Comparison of ENCODE assay signal across 7 cellular contexts in genomic region chr14:52729585-52729924, GRCh38. TPM values are rescaled to one million over a fixed set of nuclear protein-coding genes. Genes with fewer than 3 reads are reported as not detected.
A peak's percentile ranks its signal among the peaks of the same experiment; 100 is the strongest.
DNase-seq lines count a peak whose midpoint lies in the region; ATAC-seq and TF ChIP-seq lines count a peak whose summit lies in the region.

No MANE protein-coding gene starts in this region.

- TF ChIP-seq CTCF in HCT116 (IDR thresholded peaks at IDR 0.05 in 2 of 3, conservative IDR thresholded peaks at IDR 0.05 in 1 of 3; ENCODE audit: borderline replicate concordance in 1 of 3, insufficient read depth in 1 of 3, low read depth in 2 of 3, low read length in 2 of 3) (no peak), gastroesophageal sphincter (IDR thresholded peaks at IDR 0.05) (no peak)

- RAD21 ChIA-PET in HCT116 (lab: Charles Lee; ENCODE audit: low non-redundant PET in 1 of 2, low total read pairs in 2 of 2, uncharacterized antibody in 2 of 2, unreplicated experiment in 2 of 2): interaction anchor here in 1 of 2 experiments (0.7 kb wide), 1 partner anchor 177 kb away, joined by 7 read pairs; the partner anchor contains the start of gene GPR137C

- 3 to 13% methylated on average over 4 to 6 of the region's 8 CpGs for WGBS in gastroesophageal sphincter (ENCODE audit: low coverage in 1 of 2), 2 donors

- no peaks in the 10 kb centered on the region for H3K27me3 Mint-ChIP-seq in activated CD4-positive, alpha-beta memory T cell treated with anti-CD3 and anti-CD28 coated beads, Interleukin-2, amount 10 ng/mL, durations not matched to agents 7 days and 5 days

- TF ChIP-seq RAD21 in HCT116 (IDR thresholded peaks at IDR 0.05; ENCODE audit: low read depth): no peak

- peak overlapping the region; percentile 95 for H3K4me3 Mint-ChIP-seq in activated CD4-positive, alpha-beta memory T cell treated with anti-CD3 and anti-CD28 coated beads, Interleukin-2, amount 10 ng/mL, durations not matched to agents 7 days and 5 days
- H3K4me3 Mint-ChIP-seq in stimulated activated effector memory CD8-positive, alpha-beta T cell treated with anti-CD3 and anti-CD28 coated beads, Interleukin-12 subunit alpha, Interleukin-12 subunit beta, amount 100 ng/mL, for 72 hours: peak overlapping the region; percentile 91

- no peak for ATAC-seq in HCT116
- no peak for ATAC-seq in gastroesophageal sphincter
- ATAC-seq in stimulated activated effector memory CD8-positive, alpha-beta T cell treated with anti-CD3 and anti-CD28 coated beads, Interleukin-12 subunit alpha, Interleukin-12 subunit beta, amount 100 ng/mL, for 72 hours: no peak
- no peak for ATAC-seq in HG02852 (IDR thresholded peaks at IDR 0.05; ENCODE audit: unreplicated experiment)
- ATAC-seq in GM21737 (IDR thresholded peaks at IDR 0.05; ENCODE audit: unreplicated experiment): no peak

- peak overlapping the region in 1 of 2 experiments; percentile 96; a peak in 1 of 4 replicates for H3K4me3 ChIP-seq in HCT116 (replicated peaks in 1 of 2; ENCODE audit: low read depth in 1 of 2, low read length in 2 of 2)
- H3K4me3 ChIP-seq in gastroesophageal sphincter: peak overlapping the region; percentile 6 to 65

- no peak overlapping the region for H2AFZ ChIP-seq in HCT116 (ENCODE audit: low read depth, low read length, poor library complexity, severe bottlenecking)

- peaks cover 20 to 28% of the 10 kb centered on the region in 2 experiments; a peak in 3 of 4 replicates for H3K36me3 ChIP-seq in HCT116 (ENCODE audit: control insufficient read depth in 1 of 2, insufficient read depth in 2 of 2, low read length in 2 of 2)
- peaks cover 0 to 56% of the 10 kb centered on the region in 2 donors for H3K36me3 ChIP-seq in gastroesophageal sphincter

- peaks cover 51% of the 10 kb centered on the region for H3K36me3 Mint-ChIP-seq in activated CD4-positive, alpha-beta memory T cell treated with anti-CD3 and anti-CD28 coated beads, Interleukin-2, amount 10 ng/mL, durations not matched to agents 7 days and 5 days (ENCODE audit: low read depth)
- H3K36me3 Mint-ChIP-seq in stimulated activated effector memory CD8-positive, alpha-beta T cell treated with anti-CD3 and anti-CD28 coated beads, Interleukin-12 subunit alpha, Interleukin-12 subunit beta, amount 100 ng/mL, for 72 hours: peaks cover 65% of the 10 kb centered on the region

- H3K9me3 ChIP-seq in HCT116 (ENCODE audit: control insufficient read depth in 1 of 2, insufficient read depth in 1 of 2, low read depth in 1 of 2, low read length in 2 of 2) (no peaks in the 10 kb centered on the region), gastroesophageal sphincter (no peaks in the 10 kb centered on the region)

- POLR2A ChIA-PET in HCT116 (lab: Charles Lee): interaction anchor here (0.5 to 1.1 kb wide), 3 partner anchors 12 to 25 kb away, joined by 3 read pairs; no protein-coding TSS in a partner anchor
- POLR2A ChIA-PET in activated CD4-positive, alpha-beta memory T cell treated with anti-CD3 and anti-CD28 coated beads, Interleukin-2, amount 10 ng/mL, durations not matched to agents 7 days and 5 days (lab: Charles Lee): interaction anchor here (0.8 to 5.0 kb wide), 15 partner anchors 10 to 177 kb away, joined by 3 to 52 read pairs (median 5); partner anchors contain the start of genes ERO1A, GPR137C, PSMC6 and TXNDC16

- no peak for DNase-seq in HCT116 (ENCODE audit: low read depth, low spot score)
- DNase-seq in activated CD4-positive, alpha-beta memory T cell treated with anti-CD3 and anti-CD28 coated beads, Interleukin-2, amount 10 ng/mL, durations not matched to agents 7 days and 5 days: no peak
- no peak for DNase-seq in stimulated activated effector memory CD8-positive, alpha-beta T cell treated with anti-CD3 and anti-CD28 coated beads, Interleukin-12 subunit alpha, Interleukin-12 subunit beta, amount 100 ng/mL, for 72 hours (ENCODE audit: low spot score in 2 of 2)
- DNase-seq in G401 (ENCODE audit: low spot score): no peak

- in situ Hi-C loops in G401 (cut with HindIII; ENCODE audit: low sequenced_read_pairs): no loop called here

- no peak for TF ChIP-seq EP300 in gastroesophageal sphincter (IDR thresholded peaks at IDR 0.05)

- H4K20me1 ChIP-seq in HCT116 (ENCODE audit: insufficient read depth): peaks cover 11% of the 10 kb centered on the region; the same call in 1 of the 2 replicates

- H3K27me3 ChIP-seq in HCT116 (ENCODE audit: insufficient read depth, low read length): no peaks in the 10 kb centered on the region
- H3K27me3 ChIP-seq in gastroesophageal sphincter: no peaks in the 10 kb centered on the region

- H3K79me2 ChIP-seq in HCT116 (ENCODE audit: insufficient read depth, low read length): peaks cover 33% of the 10 kb centered on the region

- no TSS peak for BruUV-seq in HCT116 (replicated peaks; lab: Mats Ljungman, UMichigan)

- peaks cover 6 to 14% of the 10 kb centered on the region in 2 experiments for H3K4me1 ChIP-seq in HCT116 (ENCODE audit: control insufficient read depth in 1 of 2, insufficient read depth in 2 of 2, low read length in 2 of 2)
- peaks cover 0 to 29% (median 0%) of the 10 kb centered on the region in 3 donors for H3K4me1 ChIP-seq in gastroesophageal sphincter

- CTCF ChIA-PET in HCT116 (lab: Charles Lee): interaction anchor here (0.7 to 1.1 kb wide), 2 partner anchors 12 to 232 kb away, joined by 4 read pairs; no protein-coding TSS in a partner anchor
- CTCF ChIA-PET in activated CD4-positive, alpha-beta memory T cell treated with anti-CD3 and anti-CD28 coated beads, Interleukin-2, amount 10 ng/mL, durations not matched to agents 7 days and 5 days (lab: Charles Lee): interaction anchor here (0.8 kb wide), 1 partner anchor 50 kb away, joined by 4 read pairs; no protein-coding TSS in a partner anchor

- no peak for TF ChIP-seq POLR2A in HCT116 (IDR thresholded peaks at IDR 0.05; ENCODE audit: borderline replicate concordance, extremely low read depth, insufficient read depth, insufficient read length)
- no peak for TF ChIP-seq POLR2A in gastroesophageal sphincter (IDR thresholded peaks at IDR 0.05)

- H3K27ac ChIP-seq in HCT116 (ENCODE audit: low read depth, low read length) (peak overlapping the region; percentile 42; the same call in 1 of the 2 replicates), gastroesophageal sphincter (peak overlapping the region; percentile 12 to 95 (median 88))

- intact Hi-C loops in HCT116 (cut with micrococcal nuclease): no loop called here

- H3K27ac Mint-ChIP-seq in activated CD4-positive, alpha-beta memory T cell treated with anti-CD3 and anti-CD28 coated beads, Interleukin-2, amount 10 ng/mL, durations not matched to agents 7 days and 5 days: peak overlapping the region; percentile 83
- peak overlapping the region; percentile 93 for H3K27ac Mint-ChIP-seq in stimulated activated effector memory CD8-positive, alpha-beta T cell treated with anti-CD3 and anti-CD28 coated beads, Interleukin-12 subunit alpha, Interleukin-12 subunit beta, amount 100 ng/mL, for 72 hours

- peak overlapping the region; percentile 72 for H3K4me2 ChIP-seq in HCT116 (ENCODE audit: low read length)

- H3K9me2 ChIP-seq in HCT116 (ENCODE audit: insufficient read depth): no peaks in the 10 kb centered on the region

- no peaks in the 10 kb centered on the region for H3K9me3 Mint-ChIP-seq in activated CD4-positive, alpha-beta memory T cell treated with anti-CD3 and anti-CD28 coated beads, Interleukin-2, amount 10 ng/mL, durations not matched to agents 7 days and 5 days
- H3K9me3 Mint-ChIP-seq in stimulated activated effector memory CD8-positive, alpha-beta T cell treated with anti-CD3 and anti-CD28 coated beads, Interleukin-12 subunit alpha, Interleukin-12 subunit beta, amount 100 ng/mL, for 72 hours: no peaks in the 10 kb centered on the region

- H3K9ac ChIP-seq in HCT116 (ENCODE audit: low read length): peak overlapping the region; percentile 28; the same call in 1 of the 2 replicates

- H3K4me1 Mint-ChIP-seq in activated CD4-positive, alpha-beta memory T cell treated with anti-CD3 and anti-CD28 coated beads, Interleukin-2, amount 10 ng/mL, durations not matched to agents 7 days and 5 days: peaks cover 36% of the 10 kb centered on the region
- H3K4me1 Mint-ChIP-seq in stimulated activated effector memory CD8-positive, alpha-beta T cell treated with anti-CD3 and anti-CD28 coated beads, Interleukin-12 subunit alpha, Interleukin-12 subunit beta, amount 100 ng/mL, for 72 hours: peaks cover 23% of the 10 kb centered on the region

TF ChIP-seq in HCT116, 20 proteins besides CTCF, POLR2A, EP300 and RAD21 (continues in another document):
- TF ChIP-seq CEBPB (IDR thresholded peaks at IDR 0.05; ENCODE audit: low read depth): no peak
- no peak for TF ChIP-seq MAX (IDR thresholded peaks at IDR 0.05)
- TF ChIP-seq YY1 (IDR thresholded peaks at IDR 0.05; ENCODE audit: extremely low read depth, insufficient replicate concordance, low read depth, low read length): no peak
- no peak for TF ChIP-seq ELF1 (IDR thresholded peaks at IDR 0.05; ENCODE audit: borderline replicate concordance, low read depth)
- TF ChIP-seq CBX3 (IDR thresholded peaks at IDR 0.05; ENCODE audit: low read depth): no peak
- no peak for TF ChIP-seq SIN3A (IDR thresholded peaks at IDR 0.05; ENCODE audit: low read depth)
- no peak for TF ChIP-seq ZNF274 (IDR thresholded peaks at IDR 0.05; ENCODE audit: low read depth, low read length)
- TF ChIP-seq FOSL1 (IDR thresholded peaks at IDR 0.05; ENCODE audit: low read depth): no peak
- no peak for TF ChIP-seq EGR1 (IDR thresholded peaks at IDR 0.05; ENCODE audit: low read depth)

RNA-seq across cellular contexts. Expression of gene STYX, which starts 0.4 kb away (rescaled TPM):
- total RNA-seq in HCT116 (2021; ENCODE audit: unreplicated experiment) (16.3 TPM), gastroesophageal sphincter (10 to 100 TPM; 19.3 to 26.1 (median 22.5) TPM)
- 3.4 and 4.5 TPM in 2 replicates for polyA plus RNA-seq in HCT116 (2012)
- 10 to 100 TPM; 21.0 to 25.1 TPM for total RNA-seq in activated CD4-positive, alpha-beta memory T cell treated with anti-CD3 and anti-CD28 coated beads, Interleukin-2, amount 10 ng/mL, durations not matched to agents 7 days and 5 days
- total RNA-seq in G401 (2014; rRNA removed; shearing (Covaris generic)): 28.6 and 33.9 TPM in 2 replicates

RNA-seq across cellular contexts. Expression of gene PSMC6, which starts 22.6 kb away (rescaled TPM):
- 71.7 TPM for total RNA-seq in HCT116 (2021; ENCODE audit: unreplicated experiment)
- 27.7 and 39.8 TPM in 2 replicates for polyA plus RNA-seq in HCT116 (2012)
- 10 to 100 TPM; 78.3 to 80.8 TPM for total RNA-seq in activated CD4-positive, alpha-beta memory T cell treated with anti-CD3 and anti-CD28 coated beads, Interleukin-2, amount 10 ng/mL, durations not matched to agents 7 days and 5 days
- 100 to 1,000 TPM in 1 of 4 donors, 10 to 100 TPM in 3; 63.1 to 103 (median 74.1) TPM for total RNA-seq in gastroesophageal sphincter
- total RNA-seq in G401 (2014; rRNA removed; shearing (Covaris generic)): 247 and 252 TPM in 2 replicates

RNA-seq across cellular contexts. Expression of gene ERO1A, which starts 34.2 kb away (rescaled TPM):
- total RNA-seq in HCT116 (2021; ENCODE audit: unreplicated experiment) (118 TPM), gastroesophageal sphincter (10 to 100 TPM; 41.9 to 55.1 (median 45.3) TPM)
- 59.3 and 66.0 TPM in 2 replicates for polyA plus RNA-seq in HCT116 (2012)
- total RNA-seq in activated CD4-positive, alpha-beta memory T cell treated with anti-CD3 and anti-CD28 coated beads, Interleukin-2, amount 10 ng/mL, durations not matched to agents 7 days and 5 days: 100 to 1,000 TPM; 256 to 270 TPM
- total RNA-seq in G401 (2014; rRNA removed; shearing (Covaris generic)): 75.4 and 121 TPM in 2 replicates
